1 cellular context compared by ENCODE assay signal in genomic region chr19:45166723-45167252, GRCh38.
TF ChIP-seq lines count a peak whose summit lies in the region.

No MANE protein-coding gene starts in this region.

TF ChIP-seq in K562, 482 proteins besides CTCF, POLR2A, EP300 and RAD21:
- TF ChIP-seq GTF2B (IDR thresholded peaks at IDR 0.05; ENCODE audit: extremely low read depth, insufficient read length) (no peak), ATF3 (IDR thresholded peaks at IDR 0.05) (no peak), ATF3 (CRISPR knock-in tag; conservative IDR thresholded peaks at IDR 0.05) (no peak), MTA3 (IDR thresholded peaks at IDR 0.05; ENCODE audit: borderline replicate concordance) (no peak), HDAC2 (IDR thresholded peaks at IDR 0.05) (no peak)
